8 cellular contexts compared by ENCODE assay signal in the genomic region with DNA sequence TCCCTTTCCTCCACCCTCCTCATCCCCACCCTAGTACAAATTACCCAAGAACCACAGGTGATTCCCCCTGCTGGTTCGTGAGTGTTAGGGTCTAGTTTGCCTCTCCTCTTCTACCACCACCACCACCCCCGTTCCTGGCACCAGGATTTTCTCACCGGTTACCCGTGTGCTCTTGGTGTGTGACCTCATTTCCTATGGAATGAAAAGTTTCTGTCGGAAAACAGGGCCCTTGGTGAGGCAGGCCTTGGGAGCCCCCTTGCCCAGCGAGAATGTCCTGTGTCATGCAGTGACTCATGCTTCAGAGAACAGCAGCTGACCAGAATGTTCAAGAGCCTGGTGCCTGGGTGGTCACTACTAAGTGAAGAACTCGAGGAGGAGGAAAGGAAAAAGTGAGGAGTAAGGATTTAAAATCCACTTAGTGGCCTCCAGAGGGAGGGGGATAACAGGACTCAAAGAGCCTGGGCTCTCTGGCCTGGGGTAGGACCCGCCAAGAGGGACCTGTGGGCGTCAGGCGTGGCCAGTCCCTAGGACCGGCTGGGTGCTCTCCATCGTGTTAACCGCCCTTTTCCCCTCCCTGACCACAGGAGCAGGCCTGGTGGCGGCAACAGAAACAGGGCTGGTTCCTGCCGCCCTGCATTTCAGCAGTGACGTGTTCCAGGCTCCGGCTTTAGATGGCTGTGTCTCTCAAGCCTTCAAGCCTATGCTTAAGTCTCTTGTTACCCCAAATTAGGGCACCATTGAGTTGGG. TPM values are rescaled to one million over a fixed set of nuclear protein-coding genes. Genes with fewer than 3 reads are reported as not detected.
A peak's percentile ranks its signal among the peaks of the same experiment; 100 is the strongest.
DNase-seq lines count a peak whose midpoint lies in the region; ATAC-seq and TF ChIP-seq lines count a peak whose summit lies in the region.

No MANE protein-coding gene starts in this region.

- intact Hi-C loops in dorsolateral prefrontal cortex (cut with DNase I) (no loop called here), lower lobe of right lung (cut with DNase I) (no loop called here), thyroid gland (cut with DNase I) (loop anchor here (10.0 kb wide), 1 partner anchor 117 kb away; no protein-coding TSS in a partner anchor)

- peak; percentile 37 for DNase-seq in Ammon's horn (ENCODE audit: low spot score)
- DNase-seq in NCI-H69 (lab: John Stamatoyannopoulos, UW): peak; percentile 71
- peak in 3 of 10 donors; percentile 42 to 61 (median 56) for DNase-seq in dorsolateral prefrontal cortex
- DNase-seq in lower lobe of right lung: peak; percentile 63
- DNase-seq in thyroid gland: peak; percentile 91 to 93
- DNase-seq in activated CD4-positive, alpha-beta T cell treated with anti-CD3 and anti-CD28 coated beads, Interleukin-2, amount 10 ng/mL, durations not matched to agents 7 days and 5 days: no peak

- no peak overlapping the region for H3K4me3 Mint-ChIP-seq in activated CD4-positive, alpha-beta T cell treated with anti-CD3 and anti-CD28 coated beads, Interleukin-2, amount 10 ng/mL, durations not matched to agents 7 days and 5 days

- H3K27ac ChIP-seq in dorsolateral prefrontal cortex (peak overlapping the region; percentile 2 to 97 (median 85)), lower lobe of right lung (peak overlapping the region; percentile 78), thyroid gland (peak overlapping the region; percentile 88 to 96 (median 90))

- TF ChIP-seq CTCF in dorsolateral prefrontal cortex (IDR thresholded peaks at IDR 0.05 in 54 of 56, conservative IDR thresholded peaks at IDR 0.05 in 2 of 56; ENCODE audit: low read depth in 1 of 56, partially characterized antibody in 56 of 56) (no peak), lower lobe of right lung (IDR thresholded peaks at IDR 0.05) (no peak), thyroid gland (IDR thresholded peaks at IDR 0.05) (peak in 3 of 6 experiments; percentile 2 to 19 (median 5))

- no peaks in the 10 kb centered on the region for H3K27me3 ChIP-seq in dorsolateral prefrontal cortex
- no peaks in the 10 kb centered on the region for H3K27me3 ChIP-seq in lower lobe of right lung (ENCODE audit: low read depth)
- no peaks in the 10 kb centered on the region for H3K27me3 ChIP-seq in thyroid gland

- no peaks in the 10 kb centered on the region for H3K9me3 Mint-ChIP-seq in activated CD4-positive, alpha-beta T cell treated with anti-CD3 and anti-CD28 coated beads, Interleukin-2, amount 10 ng/mL, durations not matched to agents 7 days and 5 days

- H3K4me3 ChIP-seq in dorsolateral prefrontal cortex (peak overlapping the region in 36 of 59 donors; percentile 39 to 64 (median 51)), lower lobe of right lung (peak overlapping the region; percentile 53), thyroid gland (replicated peaks in 1 of 3) (peak overlapping the region in 1 of 3 donors; percentile 44)

- H3K4me1 Mint-ChIP-seq in activated CD4-positive, alpha-beta T cell treated with anti-CD3 and anti-CD28 coated beads, Interleukin-2, amount 10 ng/mL, durations not matched to agents 7 days and 5 days: peaks cover 7% of the 10 kb centered on the region

- ATAC-seq in lower lobe of right lung (peak; percentile 85 to 86), HG02981 (IDR thresholded peaks at IDR 0.05; ENCODE audit: unreplicated experiment) (no peak), GM19351 (IDR thresholded peaks at IDR 0.05; ENCODE audit: unreplicated experiment) (no peak)

- no peak overlapping the region for H3K27ac Mint-ChIP-seq in activated CD4-positive, alpha-beta T cell treated with anti-CD3 and anti-CD28 coated beads, Interleukin-2, amount 10 ng/mL, durations not matched to agents 7 days and 5 days

- 18 to 27% methylated on average over 17 of the region's 17 CpGs for WGBS in thyroid gland, 2 donors

- POLR2A ChIA-PET in activated CD4-positive, alpha-beta T cell treated with anti-CD3 and anti-CD28 coated beads, Interleukin-2, amount 10 ng/mL, durations not matched to agents 7 days and 5 days (lab: Charles Lee): no interaction called here

- H3K4me1 ChIP-seq in lower lobe of right lung (peaks cover 53% of the 10 kb centered on the region), thyroid gland (peaks cover 29 to 44% of the 10 kb centered on the region in 2 donors)

- TF ChIP-seq POLR2A in thyroid gland (IDR thresholded peaks at IDR 0.05): peak in 1 of 2 donors; percentile 58

- H3K27me3 Mint-ChIP-seq in activated CD4-positive, alpha-beta T cell treated with anti-CD3 and anti-CD28 coated beads, Interleukin-2, amount 10 ng/mL, durations not matched to agents 7 days and 5 days: peaks cover 50% of the 10 kb centered on the region

- H3K9me3 ChIP-seq in lower lobe of right lung (no peaks in the 10 kb centered on the region), thyroid gland (no peaks in the 10 kb centered on the region)

- H3K36me3 Mint-ChIP-seq in activated CD4-positive, alpha-beta T cell treated with anti-CD3 and anti-CD28 coated beads, Interleukin-2, amount 10 ng/mL, durations not matched to agents 7 days and 5 days (ENCODE audit: low read depth): no peaks in the 10 kb centered on the region

- CTCF ChIA-PET in activated CD4-positive, alpha-beta T cell treated with anti-CD3 and anti-CD28 coated beads, Interleukin-2, amount 10 ng/mL, durations not matched to agents 7 days and 5 days (lab: Charles Lee): interaction anchor here (2.4 kb wide), 1 partner anchor 9 kb away, joined by 5 read pairs; no protein-coding TSS in a partner anchor

- no peaks in the 10 kb centered on the region for H3K36me3 ChIP-seq in lower lobe of right lung
- H3K36me3 ChIP-seq in thyroid gland: no peaks in the 10 kb centered on the region

RNA-seq across cellular contexts. Expression of gene C22orf31, which starts 30.2 kb away (rescaled TPM):
- total RNA-seq in dorsolateral prefrontal cortex: 1 to 10 TPM in 11 of 120 experiments, under 1 TPM in 38, not detected in 71; 0.32 to 2.0 (median 0.72) TPM
- total RNA-seq in lower lobe of right lung: not detected
- not detected for total RNA-seq in thyroid gland
- not detected for total RNA-seq in activated CD4-positive, alpha-beta T cell treated with anti-CD3 and anti-CD28 coated beads, Interleukin-2, amount 10 ng/mL, durations not matched to agents 7 days and 5 days

RNA-seq across cellular contexts. Expression of gene KREMEN1, which starts 41.4 kb away (rescaled TPM):
- total RNA-seq in dorsolateral prefrontal cortex: 10 to 100 TPM; 11.4 to 40.0 (median 19.2) TPM
- total RNA-seq in lower lobe of right lung: 23.5 TPM
- total RNA-seq in thyroid gland: 10 to 100 TPM; 18.1 to 27.1 (median 25.6) TPM
- under 1 TPM in 1 of 2 experiments, not detected in 1; 0.15 TPM for total RNA-seq in activated CD4-positive, alpha-beta T cell treated with anti-CD3 and anti-CD28 coated beads, Interleukin-2, amount 10 ng/mL, durations not matched to agents 7 days and 5 days

Comparison
In these comparisons a context has a peak if more than half of its experiments do, and no peak if none do; other contexts are left out.
1. ATAC-seq: peak in lower lobe of right lung (2 of 2); none in HG02981 (single experiment) and GM19351 (single experiment).
2. RNA of gene KREMEN1, which starts 41.4 kb away (total RNA-seq): 18.1 to 27.1 TPM in thyroid gland, 23.5 TPM in lower lobe of right lung (single experiment) and 11.4 to 40.0 TPM in dorsolateral prefrontal cortex; 0.15 TPM in activated CD4-positive, alpha-beta T cell treated with anti-CD3 and anti-CD28 coated beads, Interleukin-2, amount 10 ng/mL, durations not matched to agents 7 days and 5 days; every median in the first group is over 10 times any median in the second.
3. Peak in every context shown above with its lines, with median percentiles within 50 percentile points of each other: H3K27ac ChIP-seq.